In the genomic region with DNA sequence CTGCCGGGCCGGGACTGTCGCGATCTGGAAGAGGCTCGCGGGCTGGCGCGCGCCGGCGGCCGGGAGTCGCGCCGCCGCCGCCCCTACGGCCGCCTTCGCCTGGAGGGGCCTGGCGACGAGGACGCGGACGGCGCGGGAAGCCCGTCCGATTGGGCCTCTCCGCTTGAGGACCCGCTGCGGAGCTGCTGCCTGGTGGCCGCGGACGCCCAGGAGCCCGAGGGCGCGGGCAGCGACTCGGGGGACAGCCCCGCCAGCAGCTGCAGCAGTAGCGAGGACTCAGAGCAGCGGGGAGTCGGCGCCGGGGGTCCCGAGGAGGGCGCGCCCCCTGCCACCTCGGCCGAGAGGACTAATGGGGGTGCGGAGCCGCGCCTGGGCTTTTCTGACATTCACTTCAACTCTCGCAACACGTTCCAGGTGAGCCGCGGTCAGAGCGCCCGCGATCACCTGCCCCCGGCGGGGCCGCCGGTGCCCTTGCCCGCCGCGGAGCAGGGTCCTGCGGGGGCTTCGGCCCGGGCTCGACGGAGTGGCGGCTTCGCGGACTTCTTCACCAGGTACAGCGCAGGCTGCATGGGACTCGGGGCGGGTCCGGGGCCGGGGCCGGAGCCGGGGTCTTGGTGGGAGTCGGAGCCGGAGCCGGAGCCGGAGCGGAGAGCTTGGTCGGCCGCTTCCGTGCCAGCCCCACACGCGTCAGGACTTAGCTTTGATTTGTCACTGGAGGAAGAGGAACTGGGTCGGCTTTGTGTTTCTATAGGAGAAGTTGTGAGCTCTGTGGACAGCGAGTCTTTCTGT, we compare ENCODE assay signal across 8 cellular contexts. TPM values are rescaled to one million over a fixed set of nuclear protein-coding genes. Genes with fewer than 3 reads are reported as not detected.
DNase-seq lines count a peak whose midpoint lies in the region; ATAC-seq and TF ChIP-seq lines count a peak whose summit lies in the region.

No MANE protein-coding gene starts in this region.

- peak overlapping the region; percentile 78 for H3K9ac ChIP-seq in BLaER1

- H3K27ac ChIP-seq in BLaER1: peak overlapping the region; percentile 41; the same call in 1 of the 2 replicates
- peak overlapping the region; percentile 87 for H3K27ac ChIP-seq in vagina

- H3K27me3 Mint-ChIP-seq in natural killer cell (ENCODE audit: low read depth in 2 of 2): peaks cover 30 to 44% of the 10 kb centered on the region in 2 donors

- H3K4me3 ChIP-seq in BLaER1: peak overlapping the region; percentile 81
- H3K4me3 ChIP-seq in vagina: peak overlapping the region; percentile 82 to 87

- peak overlapping the region; percentile 73 for H3K4me2 ChIP-seq in BLaER1

- TF ChIP-seq POLR2A in vagina (IDR thresholded peaks at IDR 0.05): peak in 1 of 2 donors; percentile 11

- no peak overlapping the region for H3K27ac Mint-ChIP-seq in natural killer cell

- H3K4me1 Mint-ChIP-seq in natural killer cell: peaks cover 7% of the 10 kb centered on the region in 2 donors

- peaks cover 0 to 2% of the 10 kb centered on the region in 2 donors for H3K9me3 Mint-ChIP-seq in natural killer cell

- H3K9me3 ChIP-seq in BLaER1 (peaks cover 21% of the 10 kb centered on the region), vagina (no peaks in the 10 kb centered on the region)

- H3K4me3 Mint-ChIP-seq in natural killer cell: peak overlapping the region; percentile 84

- 0 out of 2 replicates have a peak, but pooled peaks cover 7% of the 10 kb centered on the region for H4K20me1 ChIP-seq in BLaER1

- H3K36me3 ChIP-seq in BLaER1 (no peaks in the 10 kb centered on the region), vagina (no peaks in the 10 kb centered on the region)

- H3K4me1 ChIP-seq in BLaER1 (peaks cover 7% of the 10 kb centered on the region; the same call in 1 of the 2 replicates), vagina (peaks cover 28% of the 10 kb centered on the region)

- H3K27me3 ChIP-seq in BLaER1: peaks cover 38% of the 10 kb centered on the region
- H3K27me3 ChIP-seq in vagina: no peaks in the 10 kb centered on the region

- TF ChIP-seq CTCF in natural killer cell (IDR thresholded peaks at IDR 0.05) (no peak), vagina (IDR thresholded peaks at IDR 0.05) (no peak)

- H3K36me3 Mint-ChIP-seq in natural killer cell: no peaks in the 10 kb centered on the region

- DNase-seq in NCI-H460 (ENCODE audit: extremely low read depth, low read depth) (peak; percentile 44), fibroblast of the conjunctiva (ENCODE audit: low read depth) (peak; percentile 44), natural killer cell (no peak), vagina (ENCODE audit: extremely low spot score in 2 of 2) (no peak)
- DNase-seq in activated T-cell treated with anti-CD3 and anti-CD28 coated beads, Interleukin-2, amount 50 U/mL, for 48 hours: peak; percentile 24 to 41

- intact Hi-C loops in natural killer cell (cut with micrococcal nuclease): no loop called here
- intact Hi-C loops in vagina (cut with DNase I): no loop called here

- ATAC-seq in GM18873 (IDR thresholded peaks at IDR 0.05; ENCODE audit: low FRiP score, unreplicated experiment) (peak; percentile 65), HG03064 (IDR thresholded peaks at IDR 0.05; ENCODE audit: low read depth, unreplicated experiment) (peak; percentile 60), natural killer cell (peak; percentile 55 to 69 (median 65))

RNA-seq across cellular contexts. Expression of a gene that starts 0.9 kb away (rescaled TPM):
- total RNA-seq in NCI-H460 (2014; rRNA removed; shearing (Covaris generic)): 13.6 and 15.2 TPM in 2 replicates
- 7.5 and 12.0 TPM in 2 replicates for polyA plus RNA-seq in NCI-H460 (2014; cell fraction: nucleus; rRNA removed)
- 1 to 10 TPM; 1.2 to 4.8 (median 1.8) TPM for total RNA-seq in natural killer cell
- total RNA-seq in vagina: 14.7 TPM

RNA-seq across cellular contexts. Expression of a gene that starts 40.5 kb away (rescaled TPM):
- total RNA-seq in NCI-H460 (2014; rRNA removed; shearing (Covaris generic)): 54.7 and 60.3 TPM in 2 replicates
- 55.2 and 68.2 TPM in 2 replicates for polyA plus RNA-seq in NCI-H460 (2014; cell fraction: nucleus; rRNA removed)
- total RNA-seq in natural killer cell: 10 to 100 TPM; 10.8 to 18.6 (median 13.1) TPM
- 21.1 TPM for total RNA-seq in vagina

Comparison
In these comparisons a context has a peak if more than half of its experiments do, and no peak if none do; other contexts are left out.
1. DNase-seq: peak in NCI-H460 (single experiment), activated T-cell treated with anti-CD3 and anti-CD28 coated beads, Interleukin-2, amount 50 U/mL, for 48 hours (2 of 2) and fibroblast of the conjunctiva (single experiment); none in natural killer cell (single experiment) and vagina (0 of 2).
2. Peak in every context shown above with its lines, with median percentiles within 50 percentile points of each other: ATAC-seq.